22 cellular contexts compared by ENCODE assay signal in the genomic region with DNA sequence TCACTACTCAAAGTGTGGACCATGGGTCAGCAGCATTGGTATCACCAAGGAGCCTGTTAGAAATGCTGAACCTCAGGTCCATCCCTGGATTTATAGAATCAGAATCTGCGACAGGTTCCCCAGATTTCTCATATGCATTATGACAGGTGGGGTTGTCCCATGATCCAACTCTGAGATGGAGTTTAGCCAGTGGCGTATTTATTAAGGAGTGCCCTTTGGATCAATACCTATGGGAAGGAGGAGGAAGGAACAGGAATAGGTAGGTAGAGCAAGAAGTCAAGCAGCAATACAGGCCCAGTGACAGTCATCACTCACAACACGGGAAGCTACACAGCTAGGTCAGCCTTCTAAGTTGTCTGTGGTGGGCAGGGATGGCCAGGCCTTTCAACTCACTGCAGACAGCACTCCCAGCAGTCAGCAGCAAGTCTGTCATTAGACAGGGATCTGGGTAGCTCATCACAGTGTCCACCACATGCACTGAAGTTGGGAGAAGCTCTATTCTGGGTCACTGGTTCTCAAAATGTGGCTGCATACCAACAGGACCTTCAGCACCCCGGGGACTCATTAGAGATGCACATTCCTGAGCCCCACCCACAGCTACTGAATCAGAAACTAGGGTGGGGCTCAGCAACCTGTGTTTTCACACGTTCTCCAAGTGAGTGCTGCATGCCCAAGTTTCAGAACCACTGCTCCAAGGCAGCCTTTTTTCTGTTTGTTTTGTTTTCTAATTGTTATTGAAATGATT.
A peak's percentile ranks its signal among the peaks of the same experiment; 100 is the strongest.
DNase-seq lines count a peak whose midpoint lies in the region; ATAC-seq and TF ChIP-seq lines count a peak whose summit lies in the region.
"Had no signal": no experiment of that assay in that cellular context is flagged by ENCODE, and none has a peak within 500 bp of the region (broad histone marks: within the 10 kb centered on the region; RNA-seq: fewer than 3 reads in every experiment).

No MANE protein-coding gene starts in this region.

- TF ChIP-seq CTCF in RWPE1 (conservative IDR thresholded peaks at IDR 0.05; ENCODE audit: low read depth) (no peak), esophagus squamous epithelium (IDR thresholded peaks at IDR 0.05) (no peak), progenitor cell of endocrine pancreas (IDR thresholded peaks at IDR 0.05; ENCODE audit: unreplicated experiment) (no peak)

- peaks cover 0 to 12% (median 0%) of the 10 kb centered on the region in 3 donors for H3K36me3 ChIP-seq in esophagus squamous epithelium
- no peaks in the 10 kb centered on the region for H3K36me3 ChIP-seq in MG63
- H3K36me3 ChIP-seq: prostate gland had no signal

- no peaks in the 10 kb centered on the region for H3K4me1 Mint-ChIP-seq in progenitor cell of endocrine pancreas (ENCODE audit: low read depth)
- H3K4me1 Mint-ChIP-seq in activated naive CD4-positive, alpha-beta T cell treated with anti-CD3 and anti-CD28 coated beads for 36 hours (ENCODE audit: low read depth) = peaks cover 2% of the 10 kb centered on the region
- H3K4me1 Mint-ChIP-seq: activated naive CD4-positive, alpha-beta T cell treated with anti-CD3 and anti-CD28 coated beads, Interleukin-2, amount 10 ng/mL, durations not matched to agents 7 days and 5 days had no signal

- peaks cover 13% of the 10 kb centered on the region for H3K9me3 Mint-ChIP-seq in progenitor cell of endocrine pancreas (ENCODE audit: low read depth)
- H3K9me3 Mint-ChIP-seq in activated naive CD4-positive, alpha-beta T cell treated with anti-CD3 and anti-CD28 coated beads for 36 hours = peaks cover 11% of the 10 kb centered on the region

- peaks cover 6 to 56% (median 10%) of the 10 kb centered on the region in 3 donors for H3K4me1 ChIP-seq in esophagus squamous epithelium
- H3K4me1 ChIP-seq: prostate gland had no signal

- peaks cover 0 to 21% (median 0%) of the 10 kb centered on the region in 4 donors for H3K27me3 ChIP-seq in esophagus squamous epithelium
- no peaks in the 10 kb centered on the region for H3K27me3 ChIP-seq in MG63

- POLR2A ChIA-PET in RWPE1 (lab: Yijun Ruan, JAX; ENCODE audit: low non-redundant PET) = no interaction called here

- no peak for TF ChIP-seq POLR2A in esophagus squamous epithelium (IDR thresholded peaks at IDR 0.05)

- H3K27ac ChIP-seq in RWPE1 (no peak overlapping the region), esophagus squamous epithelium (peak overlapping the region; percentile 79 to 88 (median 80))
- H3K27ac ChIP-seq: GM23248, PC-9, prostate gland, spleen had no signal

- 39 to 51% methylated on average over 4 of the region's 5 CpGs for WGBS in esophagus squamous epithelium, 2 donors

- no peak for ATAC-seq in GM21825 (IDR thresholded peaks at IDR 0.05; ENCODE audit: unreplicated experiment)
- ATAC-seq: activated CD8-positive, alpha-beta T cell treated with anti-CD3 and anti-CD28 coated beads for 36 hours had no signal

- DNase-seq in ELF-1 (ENCODE audit: low read depth, low spot score) = peak; percentile 16
- DNase-seq in RWPE1 (ENCODE audit: low spot score) = peak; percentile 83
- no peak for DNase-seq in esophagus squamous epithelium (lab: John Stamatoyannopoulos, UW)
- DNase-seq in progenitor cell of endocrine pancreas (ENCODE audit: low spot score, unreplicated experiment) = no peak
- no peak for DNase-seq in COR-L47 (lab: John Stamatoyannopoulos, UW)
- DNase-seq in MG63 = no peak
- DNase-seq in activated naive CD4-positive, alpha-beta T cell treated with anti-CD3 and anti-CD28 coated beads for 36 hours = no peak
- DNase-seq: activated B cell treated with CpG ODN at 0.5 μM for 24 hours; activated CD8-positive, alpha-beta T cell treated with anti-CD3 and anti-CD28 coated beads for 36 hours; activated naive CD4-positive, alpha-beta T cell treated with anti-CD3 and anti-CD28 coated beads, Interleukin-2, amount 10 ng/mL, durations not matched to agents 7 days and 5 days; activated T-cell treated with anti-CD3 and anti-CD28 coated beads, Interleukin-2, amount 50 U/mL, for 1 hour; anterior cingulate cortex; CD4-positive, CD25-positive, alpha-beta regulatory T cell; endodermal cell; Karpas-422; spleen; T-helper 2 cell had no signal

- H3K9me3 ChIP-seq in esophagus squamous epithelium = peaks cover 0 to 4% (median 2%) of the 10 kb centered on the region in 3 donors
- no peaks in the 10 kb centered on the region for H3K9me3 ChIP-seq in MG63
- H3K9me3 ChIP-seq: prostate gland had no signal

- no peak overlapping the region for H3K4me3 Mint-ChIP-seq in progenitor cell of endocrine pancreas (ENCODE audit: low read depth)
- H3K4me3 Mint-ChIP-seq in activated naive CD4-positive, alpha-beta T cell treated with anti-CD3 and anti-CD28 coated beads for 36 hours = no peak overlapping the region
- H3K4me3 Mint-ChIP-seq: activated B cell treated with CpG ODN at 0.5 μM for 24 hours; activated CD8-positive, alpha-beta T cell treated with anti-CD3 and anti-CD28 coated beads for 36 hours; activated naive CD4-positive, alpha-beta T cell treated with anti-CD3 and anti-CD28 coated beads, Interleukin-2, amount 10 ng/mL, durations not matched to agents 7 days and 5 days; CD4-positive, CD25-positive, alpha-beta regulatory T cell; endodermal cell; memory B cell had no signal

- H3K27ac Mint-ChIP-seq in progenitor cell of endocrine pancreas = peak overlapping the region; percentile 64
- no peak overlapping the region for H3K27ac Mint-ChIP-seq in activated naive CD4-positive, alpha-beta T cell treated with anti-CD3 and anti-CD28 coated beads for 36 hours
- H3K27ac Mint-ChIP-seq: activated B cell treated with CpG ODN at 0.5 μM for 24 hours; activated CD8-positive, alpha-beta T cell treated with anti-CD3 and anti-CD28 coated beads for 36 hours; activated naive CD4-positive, alpha-beta T cell treated with anti-CD3 and anti-CD28 coated beads, Interleukin-2, amount 10 ng/mL, durations not matched to agents 7 days and 5 days; CD4-positive, CD25-positive, alpha-beta regulatory T cell; endodermal cell; memory B cell had no signal

- peaks cover 45% of the 10 kb centered on the region for H3K27me3 Mint-ChIP-seq in progenitor cell of endocrine pancreas
- H3K27me3 Mint-ChIP-seq in activated naive CD4-positive, alpha-beta T cell treated with anti-CD3 and anti-CD28 coated beads for 36 hours (ENCODE audit: low read depth) = peaks cover 27% of the 10 kb centered on the region
- H3K27me3 Mint-ChIP-seq: memory B cell had no signal

- H3K4me3 ChIP-seq in esophagus squamous epithelium (no peak overlapping the region), MG63 (no peak overlapping the region)
- H3K4me3 ChIP-seq: GM23248, PC-9, prostate gland, spleen had no signal

- peaks cover 17% of the 10 kb centered on the region for H3K36me3 Mint-ChIP-seq in progenitor cell of endocrine pancreas (ENCODE audit: insufficient read depth)
- H3K36me3 Mint-ChIP-seq in activated naive CD4-positive, alpha-beta T cell treated with anti-CD3 and anti-CD28 coated beads for 36 hours (ENCODE audit: low read depth) = no peaks in the 10 kb centered on the region
- H3K36me3 Mint-ChIP-seq: activated naive CD4-positive, alpha-beta T cell treated with anti-CD3 and anti-CD28 coated beads, Interleukin-2, amount 10 ng/mL, durations not matched to agents 7 days and 5 days; CD4-positive, CD25-positive, alpha-beta regulatory T cell had no signal

- CTCF ChIA-PET in RWPE1 (lab: Yijun Ruan, JAX) = interaction anchor here (0.7 kb wide), 1 partner anchor 178 kb away, joined by 6 read pairs; no protein-coding TSS in a partner anchor
- CTCF ChIA-PET in activated naive CD4-positive, alpha-beta T cell treated with anti-CD3 and anti-CD28 coated beads for 36 hours (lab: Charles Lee) = no interaction called here

- intact Hi-C loops in esophagus squamous epithelium (cut with DNase I) = no loop called here
- intact Hi-C loops in activated naive CD4-positive, alpha-beta T cell treated with anti-CD3 and anti-CD28 coated beads for 36 hours (cut with micrococcal nuclease) = no loop called here

Comparison
In these comparisons a context has a peak if more than half of its experiments do, and no peak if none do; other contexts are left out.
1. DNase-seq: peak in ELF-1 (single experiment) and RWPE1 (single experiment); none in esophagus squamous epithelium (single experiment), progenitor cell of endocrine pancreas (single experiment), COR-L47 (single experiment), MG63 (single experiment) and activated naive CD4-positive, alpha-beta T cell treated with anti-CD3 and anti-CD28 coated beads for 36 hours (single experiment).